Comparison of ENCODE assay signal across 6 cellular contexts in genomic region chr4:166067915-166068314, GRCh38.
"Had no signal": no experiment of that assay in that cellular context is flagged by ENCODE, and none has a peak within 500 bp of the region (broad histone marks: within the 10 kb centered on the region; RNA-seq: fewer than 3 reads in every experiment).

No MANE protein-coding gene starts in this region.

- H3K27ac ChIP-seq: HL-60 had no signal

- H3K4me3 ChIP-seq: K562 had no signal

- ATAC-seq: HepG2, K562 had no signal

- DNase-seq: IMR-90, KBM-7, KG1 had no signal
